ENCODE assay signal across 28 cellular contexts in genomic region chr19:35542209-35542608, GRCh38. TPM values are rescaled to one million over a fixed set of nuclear protein-coding genes. Genes with fewer than 3 reads are reported as not detected.
DNase-seq lines count a peak whose midpoint lies in the region; ATAC-seq, FAIRE-seq and TF ChIP-seq lines count a peak whose summit lies in the region.
"Had no signal": no experiment of that assay in that cellular context is flagged by ENCODE, and none has a peak within 500 bp of the region (broad histone marks: within the 10 kb centered on the region; RNA-seq: fewer than 3 reads in every experiment).

No MANE protein-coding gene starts in this region.

- intact Hi-C loops in HepG2 (cut with micrococcal nuclease; ENCODE audit: unreplicated experiment) = no loop called here
- intact Hi-C loops in right lobe of liver (cut with DNase I) = no loop called here
- intact Hi-C loops in kidney (cut with DNase I) = no loop called here

- H2AFZ ChIP-seq in HepG2 (ENCODE audit: low read length) = no peak overlapping the region

- TF ChIP-seq EP300 in HepG2 (IDR thresholded peaks at IDR 0.05; ENCODE audit: low read depth in 2 of 2, low read length in 2 of 2) = no peak
- no peak for TF ChIP-seq EP300 in HepG2 (CRISPR knock-in tag; IDR thresholded peaks at IDR 0.05; ENCODE audit: borderline replicate concordance)

- no peak overlapping the region for H3K27ac ChIP-seq in HepG2 (ENCODE audit: extremely low read length, insufficient read depth, low read length)
- H3K27ac ChIP-seq in right lobe of liver = no peak overlapping the region
- no peak overlapping the region for H3K27ac ChIP-seq in kidney (ENCODE audit: low read depth in 2 of 2, low read length in 2 of 2)
- H3K27ac ChIP-seq: 22Rv1, BLaER1 had no signal

- in situ Hi-C loops in HepG2 (cut with HindIII; ENCODE audit: extremely low pct_ligation_motif_present, low pct_unique_long_range_greater_than_20kb) = no loop called here

- no peak for TF ChIP-seq RAD21 in HepG2 (CRISPR knock-in tag; IDR thresholded peaks at IDR 0.05)

- H3K4me3 ChIP-seq in HepG2 (replicated peaks in 1 of 3; ENCODE audit: insufficient read depth in 1 of 3, low read depth in 2 of 3, low read length in 3 of 3) (no peak overlapping the region), right lobe of liver (no peak overlapping the region), kidney (ENCODE audit: low read length in 2 of 2) (no peak overlapping the region)
- H3K4me3 ChIP-seq: BLaER1 had no signal

- peaks cover 21% of the 10 kb centered on the region for H3K4me1 Mint-ChIP-seq in neural crest cell
- peaks cover 29% of the 10 kb centered on the region for H3K4me1 Mint-ChIP-seq in stimulated activated effector memory CD8-positive, alpha-beta T cell treated with anti-CD3 and anti-CD28 coated beads, Interleukin-12 subunit alpha, Interleukin-12 subunit beta, amount 100 ng/mL, for 72 hours

- H3K36me3 Mint-ChIP-seq in neural crest cell (ENCODE audit: low read depth) = peaks cover 5% of the 10 kb centered on the region
- peaks cover 26% of the 10 kb centered on the region for H3K36me3 Mint-ChIP-seq in stimulated activated effector memory CD8-positive, alpha-beta T cell treated with anti-CD3 and anti-CD28 coated beads, Interleukin-12 subunit alpha, Interleukin-12 subunit beta, amount 100 ng/mL, for 72 hours
- H3K36me3 Mint-ChIP-seq: CD4-positive, CD25-positive, alpha-beta regulatory T cell had no signal

- peaks cover 25% of the 10 kb centered on the region for H3K79me2 ChIP-seq in HepG2 (ENCODE audit: insufficient read depth, low read length)

- H3K9me3 Mint-ChIP-seq in neural crest cell = no peaks in the 10 kb centered on the region
- H3K9me3 Mint-ChIP-seq in stimulated activated effector memory CD8-positive, alpha-beta T cell treated with anti-CD3 and anti-CD28 coated beads, Interleukin-12 subunit alpha, Interleukin-12 subunit beta, amount 100 ng/mL, for 72 hours = no peaks in the 10 kb centered on the region
- H3K9me3 Mint-ChIP-seq: CD14-positive monocyte; CD4-positive, alpha-beta memory T cell; CD4-positive, CD25-positive, alpha-beta regulatory T cell; CD8-positive, alpha-beta memory T cell had no signal

- POLR2A ChIA-PET in HepG2 (lab: Yijun Ruan, JAX) = no interaction called here

- no TSS peak for BruUV-seq in HepG2 (replicated peaks; lab: Mats Ljungman, UMichigan)

- H3K27ac Mint-ChIP-seq in neural crest cell (ENCODE audit: unreplicated experiment) = no peak overlapping the region
- H3K27ac Mint-ChIP-seq in stimulated activated effector memory CD8-positive, alpha-beta T cell treated with anti-CD3 and anti-CD28 coated beads, Interleukin-12 subunit alpha, Interleukin-12 subunit beta, amount 100 ng/mL, for 72 hours = peak overlapping the region; percentile 66

- FAIRE-seq in HepG2 (lab: Jason Lieb, UNC) = no peak
- FAIRE-seq in kidney (lab: Jason Lieb, UNC) = no peak
- FAIRE-seq: G401.6, GM19239 had no signal

- no peaks in the 10 kb centered on the region; a peak in 1 of 5 replicates for H3K27me3 ChIP-seq in HepG2 (ENCODE audit: control insufficient read depth in 1 of 2, insufficient read depth in 2 of 2, low read length in 2 of 2)
- no peaks in the 10 kb centered on the region for H3K27me3 ChIP-seq in right lobe of liver
- H3K27me3 ChIP-seq: BE2C, BLaER1 had no signal

- H3K4me3 Mint-ChIP-seq in neural crest cell = peak overlapping the region; percentile 61
- no peak overlapping the region for H3K4me3 Mint-ChIP-seq in stimulated activated effector memory CD8-positive, alpha-beta T cell treated with anti-CD3 and anti-CD28 coated beads, Interleukin-12 subunit alpha, Interleukin-12 subunit beta, amount 100 ng/mL, for 72 hours
- H3K4me3 Mint-ChIP-seq: CD14-positive monocyte had no signal

- no peak for ATAC-seq in HepG2
- no peak for ATAC-seq in right lobe of liver
- ATAC-seq in stimulated activated effector memory CD8-positive, alpha-beta T cell treated with anti-CD3 and anti-CD28 coated beads, Interleukin-12 subunit alpha, Interleukin-12 subunit beta, amount 100 ng/mL, for 72 hours = no peak

- 97% methylated on average over 4 of the region's 11 CpGs for WGBS in HepG2 (ENCODE audit: low lambda C conversion rate)
- WGBS in right lobe of liver (ENCODE audit: insufficient coverage, low coverage, low lambda C conversion rate, missing lambda C conversion rate) = 100% methylated on average over 3 of the region's 11 CpGs

- H3K9ac ChIP-seq in HepG2 (ENCODE audit: insufficient read depth, low read depth, low read length) (no peak overlapping the region), kidney (ENCODE audit: low read length in 2 of 2) (no peak overlapping the region)
- H3K9ac ChIP-seq: BLaER1 had no signal

- H3K9me3 ChIP-seq in HepG2 (ENCODE audit: low read length) (no peaks in the 10 kb centered on the region), right lobe of liver (no peaks in the 10 kb centered on the region), kidney (ENCODE audit: control insufficient read depth in 1 of 2, low read length in 2 of 2) (no peaks in the 10 kb centered on the region)
- H3K9me3 ChIP-seq: BE2C, BLaER1 had no signal

- no peak for DNase-seq in HepG2 (ENCODE audit: low spot score)
- DNase-seq in right lobe of liver = no peak
- DNase-seq in kidney = peak; percentile 63
- DNase-seq in neural crest cell (ENCODE audit: low read depth, low spot score) = no peak
- no peak for DNase-seq in stimulated activated effector memory CD8-positive, alpha-beta T cell treated with anti-CD3 and anti-CD28 coated beads, Interleukin-12 subunit alpha, Interleukin-12 subunit beta, amount 100 ng/mL, for 72 hours (ENCODE audit: low spot score in 2 of 2)
- no peak for DNase-seq in retina
- DNase-seq in NCI-H2107 (lab: John Stamatoyannopoulos, UW) = no peak
- DNase-seq in DMS79 (lab: John Stamatoyannopoulos, UW) = no peak
- DNase-seq: ACHN; BE2C; C1 segment of cervical spinal cord; CD4-positive, alpha-beta memory T cell; CD4-positive, CD25-positive, alpha-beta regulatory T cell; CD8-positive, alpha-beta memory T cell; COR-L47; DMS 273 treated with DMSO at 0.1 percent for 48 hours; DMS153; DMS53; DMS79 treated with DMSO at 0.1 percent for 48 hours; GF-D8 had no signal

- TF ChIP-seq CTCF in HepG2 (CRISPR knock-in tag; IDR thresholded peaks at IDR 0.05) (no peak), right lobe of liver (IDR thresholded peaks at IDR 0.05) (no peak), kidney (IDR thresholded peaks at IDR 0.05; ENCODE audit: borderline replicate concordance, extremely low read depth, insufficient read depth) (no peak), neural crest cell (conservative IDR thresholded peaks at IDR 0.05) (no peak)

- no peak overlapping the region for H3K4me2 ChIP-seq in HepG2 (ENCODE audit: low read depth, low read length)
- H3K4me2 ChIP-seq: BLaER1 had no signal

- peaks cover 0 to 1% of the 10 kb centered on the region in 2 experiments; a peak in 2 of 5 replicates for H3K36me3 ChIP-seq in HepG2 (replicated peaks in 1 of 2; ENCODE audit: control insufficient read depth in 1 of 2, insufficient read depth in 2 of 2, low read length in 2 of 2)
- no peaks in the 10 kb centered on the region for H3K36me3 ChIP-seq in right lobe of liver
- peaks cover 0 to 1% of the 10 kb centered on the region in 2 donors for H3K36me3 ChIP-seq in kidney (ENCODE audit: control insufficient read depth in 1 of 2, insufficient read depth in 2 of 2, low read length in 2 of 2)

- H3K4me1 ChIP-seq in HepG2 (ENCODE audit: insufficient read depth, low read length) = peaks cover 45% of the 10 kb centered on the region
- peaks cover 0 to 9% (median 4%) of the 10 kb centered on the region in 4 donors for H3K4me1 ChIP-seq in right lobe of liver
- peaks cover 7 to 16% of the 10 kb centered on the region in 2 donors for H3K4me1 ChIP-seq in kidney (ENCODE audit: control insufficient read depth in 1 of 2, insufficient read depth in 1 of 2, low read depth in 1 of 2, low read length in 2 of 2)
- H3K4me1 ChIP-seq: BE2C had no signal

- H3K27me3 Mint-ChIP-seq in neural crest cell (ENCODE audit: low read depth) = no peaks in the 10 kb centered on the region
- H3K27me3 Mint-ChIP-seq: CD4-positive, alpha-beta memory T cell; CD4-positive, CD25-positive, alpha-beta regulatory T cell; CD8-positive, alpha-beta memory T cell had no signal

- TF ChIP-seq POLR2A in HepG2 (IDR thresholded peaks at IDR 0.05; ENCODE audit: insufficient read depth in 1 of 2, low read depth in 2 of 2, low read length in 2 of 2) (no peak), right lobe of liver (IDR thresholded peaks at IDR 0.05) (no peak)

- CTCF ChIA-PET in HepG2 (lab: Yijun Ruan, JAX; ENCODE audit: low intra/inter-chr PET ratio, low total read pairs) = no interaction called here

- no peaks in the 10 kb centered on the region for H4K20me1 ChIP-seq in HepG2 (ENCODE audit: insufficient read depth, low read length)

RNA-seq across cellular contexts. Expression of gene TMEM147, which starts 3.2 kb away (rescaled TPM):
- total RNA-seq in HepG2 (2016; rRNA removed; fragmentation: Illumina TruSeq; extraction: Trizol) (85.8 and 141 TPM in 2 replicates), right lobe of liver (10 to 100 TPM; 29.4 to 65.7 (median 36.2) TPM), kidney (76.9 TPM), neural crest cell (95.1 and 105 TPM in 2 replicates)
- total RNA-seq in HepG2 (2016; cell fraction: cytosol; rRNA removed; fragmentation: Illumina TruSeq; extraction: Trizol; ENCODE audit: low read depth) = 264 and 362 TPM in 2 replicates
- 91.4 and 136 TPM in 2 replicates for total RNA-seq in HepG2 (2016; cell fraction: insoluble cytoplasmic fraction; rRNA removed; fragmentation: Illumina TruSeq; extraction: Trizol)
- 202 and 264 TPM in 2 replicates for total RNA-seq in HepG2 (2016; cell fraction: membrane; rRNA removed; fragmentation: Illumina TruSeq; extraction: Trizol)
- 88.0 and 104 TPM in 2 replicates for total RNA-seq in HepG2 (2016; cell fraction: nucleus; rRNA removed; fragmentation: Illumina TruSeq; extraction: Trizol)
- polyA plus RNA-seq in HepG2 (2011; rRNA removed) (176 and 188 TPM in 2 replicates), kidney (ENCODE audit: insufficient read depth, low read depth, low replicate concordance) (233 TPM)
- polyA plus RNA-seq in HepG2 (2011; cell fraction: cytosol; rRNA removed) = 174 and 213 TPM in 2 replicates
- 105 and 125 TPM in 2 replicates for polyA plus RNA-seq in HepG2 (2011; cell fraction: nucleus; rRNA removed)
- 78.4 and 132 TPM in 2 replicates for polyA plus RNA-seq in HepG2 (2012)
- 361 and 462 TPM in 2 replicates for polyA plus RNA-seq in HepG2 (2016; cell fraction: cytosol; fragmentation: Illumina TruSeq; extraction: Trizol; ENCODE audit: low read depth)
- polyA plus RNA-seq in HepG2 (2016; cell fraction: insoluble cytoplasmic fraction; fragmentation: Illumina TruSeq; extraction: Trizol; ENCODE audit: low read depth) = 102 and 104 TPM in 2 replicates
- polyA plus RNA-seq in HepG2 (2016; cell fraction: membrane; fragmentation: Illumina TruSeq; extraction: Trizol; ENCODE audit: low read depth) = 235 and 269 TPM in 2 replicates
- 176 and 183 TPM in 2 replicates for polyA plus RNA-seq in HepG2 (2016; cell fraction: nucleus; fragmentation: Illumina TruSeq; extraction: Trizol; ENCODE audit: insufficient read depth, low read depth)
- polyA minus RNA-seq in HepG2 (2011; rRNA and poly(A)+ RNA removed; ENCODE audit: low replicate concordance) = 321 and 438 TPM in 2 replicates
- polyA minus RNA-seq in HepG2 (2011; cell fraction: cytosol; rRNA and poly(A)+ RNA removed) = 44.9 and 50.7 TPM in 2 replicates
- polyA minus RNA-seq in HepG2 (2011; cell fraction: nucleus; rRNA and poly(A)+ RNA removed) = 18.3 and 26.4 TPM in 2 replicates

RNA-seq across cellular contexts. Expression of gene GAPDHS, which starts 9.0 kb away (rescaled TPM):
- total RNA-seq in HepG2 (2016; rRNA removed; fragmentation: Illumina TruSeq; extraction: Trizol) (not detected in 2 replicates), right lobe of liver (not detected), kidney (not detected), neural crest cell (not detected in 2 replicates)
- not detected in 2 replicates for total RNA-seq in HepG2 (2016; cell fraction: cytosol; rRNA removed; fragmentation: Illumina TruSeq; extraction: Trizol; ENCODE audit: low read depth)
- total RNA-seq in HepG2 (2016; cell fraction: insoluble cytoplasmic fraction; rRNA removed; fragmentation: Illumina TruSeq; extraction: Trizol) = not detected in 2 replicates
- not detected in 2 replicates for total RNA-seq in HepG2 (2016; cell fraction: membrane; rRNA removed; fragmentation: Illumina TruSeq; extraction: Trizol)
- total RNA-seq in HepG2 (2016; cell fraction: nucleus; rRNA removed; fragmentation: Illumina TruSeq; extraction: Trizol) = not detected in 2 replicates
- polyA plus RNA-seq in HepG2 (2011; rRNA removed) (0.09 TPM in 1 of 2 replicates, not detected in the other), kidney (ENCODE audit: insufficient read depth, low read depth, low replicate concordance) (not detected)
- polyA plus RNA-seq in HepG2 (2011; cell fraction: cytosol; rRNA removed) = not detected in 2 replicates
- not detected in 2 replicates for polyA plus RNA-seq in HepG2 (2011; cell fraction: nucleus; rRNA removed)
- not detected in 2 replicates for polyA plus RNA-seq in HepG2 (2012)
- not detected in 2 replicates for polyA plus RNA-seq in HepG2 (2016; cell fraction: cytosol; fragmentation: Illumina TruSeq; extraction: Trizol; ENCODE audit: low read depth)
- polyA plus RNA-seq in HepG2 (2016; cell fraction: insoluble cytoplasmic fraction; fragmentation: Illumina TruSeq; extraction: Trizol; ENCODE audit: low read depth) = not detected in 2 replicates
- polyA plus RNA-seq in HepG2 (2016; cell fraction: membrane; fragmentation: Illumina TruSeq; extraction: Trizol; ENCODE audit: low read depth) = not detected in 2 replicates
- polyA plus RNA-seq in HepG2 (2016; cell fraction: nucleus; fragmentation: Illumina TruSeq; extraction: Trizol; ENCODE audit: insufficient read depth, low read depth) = not detected in 2 replicates
- not detected in 2 replicates for polyA minus RNA-seq in HepG2 (2011; rRNA and poly(A)+ RNA removed; ENCODE audit: low replicate concordance)
- polyA minus RNA-seq in HepG2 (2011; cell fraction: cytosol; rRNA and poly(A)+ RNA removed) = not detected in 2 replicates
- polyA minus RNA-seq in HepG2 (2011; cell fraction: nucleus; rRNA and poly(A)+ RNA removed) = not detected in 2 replicates
- total RNA-seq: A172; A673; CD4-positive, alpha-beta memory T cell; CD4-positive, CD25-positive, alpha-beta regulatory T cell; CD8-positive, alpha-beta memory T cell had no signal
- polyA plus RNA-seq: AG04450; CD14-positive monocyte; CD4-positive, alpha-beta memory T cell; CD4-positive, CD25-positive, alpha-beta regulatory T cell; CD8-positive, alpha-beta memory T cell had no signal

RNA-seq across cellular contexts. Expression of gene SBSN, which starts 14.1 kb away (rescaled TPM):
- not detected in 2 replicates for total RNA-seq in HepG2 (2016; rRNA removed; fragmentation: Illumina TruSeq; extraction: Trizol)
- total RNA-seq in HepG2 (2016; cell fraction: cytosol; rRNA removed; fragmentation: Illumina TruSeq; extraction: Trizol; ENCODE audit: low read depth) = not detected in 2 replicates
- total RNA-seq in HepG2 (2016; cell fraction: insoluble cytoplasmic fraction; rRNA removed; fragmentation: Illumina TruSeq; extraction: Trizol) = not detected in 2 replicates
- total RNA-seq in HepG2 (2016; cell fraction: membrane; rRNA removed; fragmentation: Illumina TruSeq; extraction: Trizol) = not detected in 2 replicates
- total RNA-seq in HepG2 (2016; cell fraction: nucleus; rRNA removed; fragmentation: Illumina TruSeq; extraction: Trizol) = not detected in 2 replicates
- polyA plus RNA-seq in HepG2 (2011; rRNA removed) = not detected in 2 replicates
- polyA plus RNA-seq in HepG2 (2011; cell fraction: cytosol; rRNA removed) = not detected in 2 replicates
- polyA plus RNA-seq in HepG2 (2011; cell fraction: nucleus; rRNA removed) = not detected in 2 replicates
- 0.16 TPM in 1 of 2 replicates, not detected in the other for polyA plus RNA-seq in HepG2 (2012)
- polyA plus RNA-seq in HepG2 (2016; cell fraction: cytosol; fragmentation: Illumina TruSeq; extraction: Trizol; ENCODE audit: low read depth) = not detected in 2 replicates
- polyA plus RNA-seq in HepG2 (2016; cell fraction: insoluble cytoplasmic fraction; fragmentation: Illumina TruSeq; extraction: Trizol; ENCODE audit: low read depth) = not detected in 2 replicates
- not detected in 2 replicates for polyA plus RNA-seq in HepG2 (2016; cell fraction: membrane; fragmentation: Illumina TruSeq; extraction: Trizol; ENCODE audit: low read depth)
- polyA plus RNA-seq in HepG2 (2016; cell fraction: nucleus; fragmentation: Illumina TruSeq; extraction: Trizol; ENCODE audit: insufficient read depth, low read depth) = not detected in 2 replicates
- polyA minus RNA-seq in HepG2 (2011; rRNA and poly(A)+ RNA removed; ENCODE audit: low replicate concordance) = not detected in 2 replicates
- not detected in 2 replicates for polyA minus RNA-seq in HepG2 (2011; cell fraction: cytosol; rRNA and poly(A)+ RNA removed)
- not detected in 2 replicates for polyA minus RNA-seq in HepG2 (2011; cell fraction: nucleus; rRNA and poly(A)+ RNA removed)
- total RNA-seq in right lobe of liver = under 1 TPM in 1 of 6 experiments, not detected in 5; 0.24 TPM
- not detected for total RNA-seq in kidney
- polyA plus RNA-seq in kidney (ENCODE audit: insufficient read depth, low read depth, low replicate concordance) = not detected
- 0.20 and 0.21 TPM in 2 replicates for total RNA-seq in neural crest cell
- total RNA-seq: A172; A673; CD4-positive, alpha-beta memory T cell; CD4-positive, CD25-positive, alpha-beta regulatory T cell; CD8-positive, alpha-beta memory T cell had no signal
- polyA plus RNA-seq: CD14-positive monocyte; CD4-positive, alpha-beta memory T cell; CD4-positive, CD25-positive, alpha-beta regulatory T cell; CD8-positive, alpha-beta memory T cell had no signal

RNA-seq across cellular contexts. Expression of gene ATP4A, which starts 21.2 kb away (rescaled TPM):
- total RNA-seq in HepG2 (2016; rRNA removed; fragmentation: Illumina TruSeq; extraction: Trizol) (0.11 TPM in 1 of 2 replicates, not detected in the other), right lobe of liver (under 1 TPM in 1 of 6 experiments, not detected in 5; 0.06 TPM), kidney (not detected), neural crest cell (not detected in 2 replicates)
- total RNA-seq in HepG2 (2016; cell fraction: cytosol; rRNA removed; fragmentation: Illumina TruSeq; extraction: Trizol; ENCODE audit: low read depth) = not detected in 2 replicates
- 0.39 TPM in 2 replicates for total RNA-seq in HepG2 (2016; cell fraction: insoluble cytoplasmic fraction; rRNA removed; fragmentation: Illumina TruSeq; extraction: Trizol)
- 0.28 and 0.31 TPM in 2 replicates for total RNA-seq in HepG2 (2016; cell fraction: membrane; rRNA removed; fragmentation: Illumina TruSeq; extraction: Trizol)
- total RNA-seq in HepG2 (2016; cell fraction: nucleus; rRNA removed; fragmentation: Illumina TruSeq; extraction: Trizol) = 0.66 TPM in 1 of 2 replicates, not detected in the other
- polyA plus RNA-seq in HepG2 (2011; rRNA removed) (0.08 and 0.09 TPM in 2 replicates), kidney (ENCODE audit: insufficient read depth, low read depth, low replicate concordance) (not detected)
- 0.04 and 0.15 TPM in 2 replicates for polyA plus RNA-seq in HepG2 (2011; cell fraction: cytosol; rRNA removed)
- 0.51 and 0.69 TPM in 2 replicates for polyA plus RNA-seq in HepG2 (2011; cell fraction: nucleus; rRNA removed)
- polyA plus RNA-seq in HepG2 (2012) = 0.07 and 0.13 TPM in 2 replicates
- 0.07 and 0.15 TPM in 2 replicates for polyA plus RNA-seq in HepG2 (2016; cell fraction: cytosol; fragmentation: Illumina TruSeq; extraction: Trizol; ENCODE audit: low read depth)
- 0.13 TPM in 1 of 2 replicates, not detected in the other for polyA plus RNA-seq in HepG2 (2016; cell fraction: insoluble cytoplasmic fraction; fragmentation: Illumina TruSeq; extraction: Trizol; ENCODE audit: low read depth)
- 0.22 TPM in 1 of 2 replicates, not detected in the other for polyA plus RNA-seq in HepG2 (2016; cell fraction: membrane; fragmentation: Illumina TruSeq; extraction: Trizol; ENCODE audit: low read depth)
- 0.68 and 0.98 TPM in 2 replicates for polyA plus RNA-seq in HepG2 (2016; cell fraction: nucleus; fragmentation: Illumina TruSeq; extraction: Trizol; ENCODE audit: insufficient read depth, low read depth)
- 0.18 TPM in 1 of 2 replicates, not detected in the other for polyA minus RNA-seq in HepG2 (2011; rRNA and poly(A)+ RNA removed; ENCODE audit: low replicate concordance)
- polyA minus RNA-seq in HepG2 (2011; cell fraction: cytosol; rRNA and poly(A)+ RNA removed) = not detected in 2 replicates
- 0.13 TPM in 1 of 2 replicates, not detected in the other for polyA minus RNA-seq in HepG2 (2011; cell fraction: nucleus; rRNA and poly(A)+ RNA removed)
- total RNA-seq: A172; A673; CD4-positive, alpha-beta memory T cell; CD4-positive, CD25-positive, alpha-beta regulatory T cell; CD8-positive, alpha-beta memory T cell had no signal
- polyA plus RNA-seq: AG04450; CD14-positive monocyte; CD4-positive, alpha-beta memory T cell; CD4-positive, CD25-positive, alpha-beta regulatory T cell; CD8-positive, alpha-beta memory T cell had no signal

RNA-seq across cellular contexts. Expression of gene DMKN, which starts 28.8 kb away (rescaled TPM):
- 57.0 and 57.1 TPM in 2 replicates for total RNA-seq in HepG2 (2016; rRNA removed; fragmentation: Illumina TruSeq; extraction: Trizol)
- 52.1 and 71.1 TPM in 2 replicates for total RNA-seq in HepG2 (2016; cell fraction: cytosol; rRNA removed; fragmentation: Illumina TruSeq; extraction: Trizol; ENCODE audit: low read depth)
- 55.0 and 64.5 TPM in 2 replicates for total RNA-seq in HepG2 (2016; cell fraction: insoluble cytoplasmic fraction; rRNA removed; fragmentation: Illumina TruSeq; extraction: Trizol)
- 55.0 and 70.4 TPM in 2 replicates for total RNA-seq in HepG2 (2016; cell fraction: membrane; rRNA removed; fragmentation: Illumina TruSeq; extraction: Trizol)
- 35.2 and 39.1 TPM in 2 replicates for total RNA-seq in HepG2 (2016; cell fraction: nucleus; rRNA removed; fragmentation: Illumina TruSeq; extraction: Trizol)
- polyA plus RNA-seq in HepG2 (2011; rRNA removed) = 50.8 and 71.8 TPM in 2 replicates
- polyA plus RNA-seq in HepG2 (2011; cell fraction: cytosol; rRNA removed) = 60.5 and 71.9 TPM in 2 replicates
- polyA plus RNA-seq in HepG2 (2011; cell fraction: nucleus; rRNA removed) = 113 and 144 TPM in 2 replicates
- polyA plus RNA-seq in HepG2 (2012) = 58.5 and 76.3 TPM in 2 replicates
- polyA plus RNA-seq in HepG2 (2016; cell fraction: cytosol; fragmentation: Illumina TruSeq; extraction: Trizol; ENCODE audit: low read depth) = 63.4 and 84.5 TPM in 2 replicates
- 82.8 and 88.3 TPM in 2 replicates for polyA plus RNA-seq in HepG2 (2016; cell fraction: insoluble cytoplasmic fraction; fragmentation: Illumina TruSeq; extraction: Trizol; ENCODE audit: low read depth)
- polyA plus RNA-seq in HepG2 (2016; cell fraction: membrane; fragmentation: Illumina TruSeq; extraction: Trizol; ENCODE audit: low read depth) = 64.6 and 76.3 TPM in 2 replicates
- 74.9 and 81.7 TPM in 2 replicates for polyA plus RNA-seq in HepG2 (2016; cell fraction: nucleus; fragmentation: Illumina TruSeq; extraction: Trizol; ENCODE audit: insufficient read depth, low read depth)
- polyA minus RNA-seq in HepG2 (2011; rRNA and poly(A)+ RNA removed; ENCODE audit: low replicate concordance) = 16.2 and 41.7 TPM in 2 replicates
- 9.2 and 13.4 TPM in 2 replicates for polyA minus RNA-seq in HepG2 (2011; cell fraction: cytosol; rRNA and poly(A)+ RNA removed)
- polyA minus RNA-seq in HepG2 (2011; cell fraction: nucleus; rRNA and poly(A)+ RNA removed) = 36.8 and 59.8 TPM in 2 replicates
- 1 to 10 TPM; 1.0 to 4.0 (median 2.0) TPM for total RNA-seq in right lobe of liver
- 150 TPM for total RNA-seq in kidney
- 137 TPM for polyA plus RNA-seq in kidney (ENCODE audit: insufficient read depth, low read depth, low replicate concordance)
- total RNA-seq in neural crest cell = not detected in 2 replicates
- total RNA-seq: A673; CD4-positive, CD25-positive, alpha-beta regulatory T cell had no signal
- polyA plus RNA-seq: CD14-positive monocyte had no signal
